In genomic region chr7:134809611-134810010, GRCh38 we compare ENCODE assay signal across 20 cellular contexts. TPM values are rescaled to one million over a fixed set of nuclear protein-coding genes. Genes with fewer than 3 reads are reported as not detected.
DNase-seq lines count a peak whose midpoint lies in the region; ATAC-seq and TF ChIP-seq lines count a peak whose summit lies in the region.
"Had no signal": no experiment of that assay in that cellular context is flagged by ENCODE, and none has a peak within 500 bp of the region (broad histone marks: within the 10 kb centered on the region; RNA-seq: fewer than 3 reads in every experiment).

No MANE protein-coding gene starts in this region.

- no peak overlapping the region for H3K4me2 ChIP-seq in smooth muscle cell
- H3K4me2 ChIP-seq: A549 had no signal

- H3K27me3 Mint-ChIP-seq in mesothelial cell of epicardium (ENCODE audit: low read depth) = no peaks in the 10 kb centered on the region

- peak overlapping the region; percentile 63 to 79 for H3K27ac ChIP-seq in ascending aorta
- peak overlapping the region; percentile 49 for H3K27ac ChIP-seq in smooth muscle cell (ENCODE audit: low read depth)
- H3K27ac ChIP-seq in left lung = no peak overlapping the region
- H3K27ac ChIP-seq in colonic mucosa = no peak overlapping the region
- H3K27ac ChIP-seq: A549, RWPE1 had no signal

- peaks cover 26% of the 10 kb centered on the region for H3K36me3 Mint-ChIP-seq in mesothelial cell of epicardium

- peaks cover 30% of the 10 kb centered on the region for H3F3A ChIP-seq in smooth muscle cell (ENCODE audit: low read depth)

- peaks cover 100% of the 10 kb centered on the region for H4K20me1 ChIP-seq in smooth muscle cell (ENCODE audit: low read depth)

- H3K9ac ChIP-seq in smooth muscle cell (ENCODE audit: low read depth) (no peak overlapping the region), colonic mucosa (ENCODE audit: low read depth in 2 of 2, low read length in 2 of 2) (no peak overlapping the region)

- H2AFZ ChIP-seq in smooth muscle cell (ENCODE audit: low read depth) = no peak overlapping the region

- H3K9me3 Mint-ChIP-seq in mesothelial cell of epicardium = peaks cover 12% of the 10 kb centered on the region

- H3K27ac Mint-ChIP-seq in mesothelial cell of epicardium = peak overlapping the region; percentile 60
- H3K27ac Mint-ChIP-seq: B cell had no signal

- no peak overlapping the region for H3K4me3 Mint-ChIP-seq in mesothelial cell of epicardium
- H3K4me3 Mint-ChIP-seq: B cell had no signal

- H3K79me2 ChIP-seq in smooth muscle cell (ENCODE audit: low read depth) = peaks cover 100% of the 10 kb centered on the region

- H3K9me3 ChIP-seq in ascending aorta = no peaks in the 10 kb centered on the region
- H3K9me3 ChIP-seq in smooth muscle cell (replicated peaks; ENCODE audit: low read depth) = no peaks in the 10 kb centered on the region
- no peaks in the 10 kb centered on the region for H3K9me3 ChIP-seq in left lung
- H3K9me3 ChIP-seq in colonic mucosa = no peaks in the 10 kb centered on the region
- H3K9me3 ChIP-seq: A549 had no signal

- peaks cover 19% of the 10 kb centered on the region for H3K4me1 Mint-ChIP-seq in mesothelial cell of epicardium
- H3K4me1 Mint-ChIP-seq: B cell had no signal

- intact Hi-C loops in ascending aorta (cut with DNase I) = no loop called here
- intact Hi-C loops in left lung (cut with DNase I) = no loop called here
- intact Hi-C loops in colonic mucosa (cut with DNase I) = no loop called here

- TF ChIP-seq CTCF in ascending aorta (IDR thresholded peaks at IDR 0.05) (no peak), choroid plexus epithelial cell (conservative IDR thresholded peaks at IDR 0.05; ENCODE audit: low read depth, low read length) (no peak), mesothelial cell of epicardium (IDR thresholded peaks at IDR 0.05; ENCODE audit: unreplicated experiment) (no peak), smooth muscle cell (IDR thresholded peaks at IDR 0.05; ENCODE audit: borderline replicate concordance, insufficient read depth, poor library complexity, severe bottlenecking) (no peak), left lung (IDR thresholded peaks at IDR 0.05) (no peak), colonic mucosa (IDR thresholded peaks at IDR 0.05) (no peak), GM20000 (IDR thresholded peaks at IDR 0.05; ENCODE audit: extremely low read depth, missing control alignments) (no peak)

- H3K36me3 ChIP-seq in ascending aorta (peaks cover 7% of the 10 kb centered on the region in 2 donors), smooth muscle cell (ENCODE audit: low read depth) (peaks cover 8% of the 10 kb centered on the region), left lung (no peaks in the 10 kb centered on the region), colonic mucosa (no peaks in the 10 kb centered on the region)

- no peak for ATAC-seq in left lung
- ATAC-seq: A549 had no signal

- no peaks in the 10 kb centered on the region for H3K27me3 ChIP-seq in ascending aorta
- no peaks in the 10 kb centered on the region for H3K27me3 ChIP-seq in smooth muscle cell (ENCODE audit: low read depth)
- no peaks in the 10 kb centered on the region for H3K27me3 ChIP-seq in left lung
- no peaks in the 10 kb centered on the region for H3K27me3 ChIP-seq in colonic mucosa

- 100% methylated on average over 1 of the region's 1 CpG for WGBS in smooth muscle cell (ENCODE audit: low lambda C conversion rate)

- H3K4me3 ChIP-seq in ascending aorta = no peak overlapping the region
- H3K4me3 ChIP-seq in choroid plexus epithelial cell (ENCODE audit: low read depth, low read length) = no peak overlapping the region
- no peak overlapping the region for H3K4me3 ChIP-seq in smooth muscle cell
- H3K4me3 ChIP-seq in left lung = no peak overlapping the region
- H3K4me3 ChIP-seq in colonic mucosa = no peak overlapping the region
- H3K4me3 ChIP-seq: A549 had no signal

- peaks cover 25 to 77% of the 10 kb centered on the region in 2 donors for H3K4me1 ChIP-seq in ascending aorta
- H3K4me1 ChIP-seq in smooth muscle cell (ENCODE audit: low read depth) = peaks cover 23% of the 10 kb centered on the region
- H3K4me1 ChIP-seq in left lung = no peaks in the 10 kb centered on the region
- H3K4me1 ChIP-seq in colonic mucosa = no peaks in the 10 kb centered on the region
- H3K4me1 ChIP-seq: A549 had no signal

- DNase-seq in ascending aorta (ENCODE audit: low spot score in 2 of 2) (no peak), choroid plexus epithelial cell (ENCODE audit: low read depth) (peak; percentile 65), mesothelial cell of epicardium (ENCODE audit: low spot score in 2 of 2, unreplicated experiment in 2 of 2) (no peak), smooth muscle cell (lab: John Stamatoyannopoulos, UW; ENCODE audit: unreplicated experiment) (no peak), C1 segment of cervical spinal cord (lab: John Stamatoyannopoulos, UW) (no peak), left lung (no peak), colonic mucosa (no peak), GM20000 (ENCODE audit: low spot score) (no peak)
- DNase-seq: COR-L47, DMS79, Karpas-422, MV-4-11, NCI-H1105 treated with DMSO at 0.1 percent for 48 hours, NCI-H2029 treated with DMSO at 0.1 percent for 48 hours, NCI-H226, NCI-H510A treated with DMSO at 0.1 percent for 48 hours, NCI-H748 treated with DMSO at 0.1 percent for 48 hours had no signal

RNA-seq across cellular contexts. Expression of gene CALD1, which starts 30.2 kb away (rescaled TPM):
- total RNA-seq in ascending aorta (352 TPM), mesothelial cell of epicardium (191 to 211 TPM (median 194 TPM) in 3 replicates), smooth muscle cell (948 and 1,024 TPM in 2 replicates), left lung (100 to 1,000 TPM; 137 to 208 TPM), colonic mucosa (100 to 1,000 TPM in 1 of 2 donors, 10 to 100 TPM in 1; 27.4 to 193 TPM)
- 1,552 and 1,869 TPM in 2 replicates for polyA plus RNA-seq in smooth muscle cell

Comparison
In these comparisons a context has a peak if more than half of its experiments do, and no peak if none do; other contexts are left out.
1. H3K27ac ChIP-seq: peak in ascending aorta (2 of 2) and smooth muscle cell (single experiment); none in left lung (0 of 2) and colonic mucosa (single experiment).